Comparison of ENCODE assay signal across 8 cellular contexts in the genomic region with DNA sequence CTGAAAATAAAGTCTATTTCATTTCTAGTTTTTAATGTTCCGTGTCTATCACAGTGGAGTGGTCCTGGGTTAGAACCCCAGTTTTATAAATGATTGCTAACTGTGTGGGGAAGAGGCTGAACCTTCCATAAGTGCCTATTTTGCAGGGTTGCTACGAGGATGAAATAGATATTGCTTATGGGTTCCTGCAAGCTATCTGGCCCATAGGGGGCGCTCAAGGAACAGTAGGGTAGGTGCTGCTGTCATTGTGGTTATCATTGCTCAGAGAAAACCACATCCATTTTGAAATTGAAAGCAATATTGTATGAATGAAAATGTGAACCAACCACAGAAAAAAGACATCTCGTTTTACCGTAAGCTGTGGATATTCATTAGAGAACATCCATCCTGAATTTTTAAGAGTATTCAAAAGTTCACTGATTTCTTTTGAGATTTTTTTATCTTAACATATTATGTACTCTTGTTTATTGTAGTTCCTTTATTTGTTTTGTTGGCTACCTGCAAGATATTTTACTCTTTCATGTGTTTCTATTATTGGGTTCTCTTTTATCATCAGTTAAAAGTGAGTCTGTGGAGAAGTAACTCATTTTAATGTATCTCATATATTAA.
A peak's percentile ranks its signal among the peaks of the same experiment; 100 is the strongest.
DNase-seq lines count a peak whose midpoint lies in the region; ATAC-seq and TF ChIP-seq lines count a peak whose summit lies in the region.

No MANE protein-coding gene starts in this region.

- H3K14ac ChIP-seq in neuronal stem cell (ENCODE audit: low read length), result no peak overlapping the region

- H2AFZ ChIP-seq in DND-41 (ENCODE audit: low read depth, low read length) (no peak overlapping the region), OCI-LY3 (ENCODE audit: low read depth, low read length) (no peak overlapping the region), neuronal stem cell (ENCODE audit: low read length) (no peak overlapping the region)

- H3K36me3 ChIP-seq in DND-41 (ENCODE audit: insufficient read depth, low read length) (no peaks in the 10 kb centered on the region), OCI-LY3 (replicated peaks; ENCODE audit: low read depth, low read length) (no peaks in the 10 kb centered on the region), neuronal stem cell (replicated peaks in 1 of 2; ENCODE audit: control insufficient read depth in 2 of 2, insufficient read depth in 2 of 2, low read length in 2 of 2) (no peaks in the 10 kb centered on the region)

- no peak overlapping the region for H2BK5ac ChIP-seq in neuronal stem cell (ENCODE audit: low read length)

- H3K4me1 ChIP-seq in DND-41 (ENCODE audit: insufficient read depth, low read length) (peaks cover 7% of the 10 kb centered on the region; the same call in 1 of the 2 replicates), OCI-LY3 (ENCODE audit: low read length) (no peaks in the 10 kb centered on the region), neuronal stem cell (ENCODE audit: control insufficient read depth in 2 of 2, insufficient read depth in 1 of 2, low read depth in 1 of 2, low read length in 2 of 2) (no peaks in the 10 kb centered on the region)

- H3K23ac ChIP-seq in neuronal stem cell (ENCODE audit: low read depth, low read length, poor library complexity), result no peak overlapping the region

- no peaks in the 10 kb centered on the region for H3K79me2 ChIP-seq in DND-41 (ENCODE audit: insufficient read depth, low read length)
- no peaks in the 10 kb centered on the region for H3K79me2 ChIP-seq in OCI-LY3 (ENCODE audit: low read length)

- H3K4me3 ChIP-seq in DND-41 (ENCODE audit: low read depth in 1 of 2, low read length in 2 of 2), result no peak overlapping the region
- H3K4me3 ChIP-seq in OCI-LY3 (ENCODE audit: low read length), result no peak overlapping the region
- H3K4me3 ChIP-seq in neuronal stem cell (ENCODE audit: low read length in 2 of 2), result no peak overlapping the region

- peaks cover 16% of the 10 kb centered on the region for H3K27me3 ChIP-seq in DND-41 (ENCODE audit: insufficient read depth, low read length, poor library complexity)
- H3K27me3 ChIP-seq in OCI-LY3 (ENCODE audit: low read depth, low read length), result peaks cover 41% of the 10 kb centered on the region
- H3K27me3 ChIP-seq in neuronal stem cell (ENCODE audit: control insufficient read depth in 3 of 3, insufficient read depth in 3 of 3, low read depth in 1 of 3, low read length in 3 of 3), result no peaks in the 10 kb centered on the region

- no peak overlapping the region for H2BK12ac ChIP-seq in neuronal stem cell (ENCODE audit: low read length)

- no CpG with 5 or more reads among the region's 5 CpGs for WGBS in neuronal stem cell (ENCODE audit: extremely low coverage in 2 of 2, insufficient read length in 2 of 2, insufficient replicate concordance in 1 of 2), 2 donors

- H3K4ac ChIP-seq in neuronal stem cell (ENCODE audit: low read length), result no peak overlapping the region

- DNase-seq in DND-41 (peak; percentile 89), HUDEP-2 (lab: John Stamatoyannopoulos, UW; ENCODE audit: unreplicated experiment in 76 of 76) (peak in 69 of 76 experiments; percentile 2 to 86 (median 48)), activated T-cell treated with anti-CD3 and anti-CD28 coated beads for 1 hour (ENCODE audit: low read depth) (peak; percentile 74), fibroblast of gingiva (ENCODE audit: low read depth) (peak; percentile 19), neuronal stem cell (ENCODE audit: low spot score) (peak; percentile 63), superior temporal gyrus (ENCODE audit: extremely low spot score) (peak; percentile 89)

- peak overlapping the region; percentile 39; the same call in 1 of the 2 replicates for H3K4me2 ChIP-seq in DND-41 (ENCODE audit: insufficient read depth, low read length)
- H3K4me2 ChIP-seq in OCI-LY3 (ENCODE audit: low read length), result peak overlapping the region; percentile 35
- H3K4me2 ChIP-seq in neuronal stem cell (ENCODE audit: insufficient read depth, low read length, poor library complexity, severe bottlenecking), result no peak overlapping the region

- H3K79me1 ChIP-seq in neuronal stem cell (ENCODE audit: low read depth, low read length), result no peaks in the 10 kb centered on the region

- no peak overlapping the region for H4K8ac ChIP-seq in neuronal stem cell (ENCODE audit: low read depth, low read length)

- H2BK15ac ChIP-seq in neuronal stem cell (ENCODE audit: low read length), result no peak overlapping the region

- no peaks in the 10 kb centered on the region for H4K20me1 ChIP-seq in DND-41 (ENCODE audit: insufficient read depth, low read length)
- no peaks in the 10 kb centered on the region for H4K20me1 ChIP-seq in OCI-LY3 (ENCODE audit: insufficient read depth, low read length)

- no peak overlapping the region for H3K18ac ChIP-seq in neuronal stem cell (ENCODE audit: low read length)

- no peaks in the 10 kb centered on the region for H3K9me3 ChIP-seq in DND-41 (ENCODE audit: insufficient read depth, low read length, severe bottlenecking)
- H3K9me3 ChIP-seq in OCI-LY3 (ENCODE audit: insufficient read depth, low read length), result no peaks in the 10 kb centered on the region
- no peaks in the 10 kb centered on the region for H3K9me3 ChIP-seq in neuronal stem cell (replicated peaks in 1 of 2; ENCODE audit: control insufficient read depth in 2 of 2, insufficient read depth in 1 of 2, low read depth in 1 of 2, low read length in 2 of 2)

- H3K27ac ChIP-seq in DND-41 (ENCODE audit: low read length), result no peak overlapping the region
- no peak overlapping the region for H3K27ac ChIP-seq in OCI-LY3 (ENCODE audit: low read length)
- no peak overlapping the region for H3K27ac ChIP-seq in neuronal stem cell (replicated peaks; ENCODE audit: low read length)

- H2AK5ac ChIP-seq in neuronal stem cell (ENCODE audit: low read depth, low read length), result no peak overlapping the region

- peak; percentile 95 for TF ChIP-seq CTCF in DND-41 (IDR thresholded peaks at IDR 0.05; ENCODE audit: borderline replicate concordance, extremely low read depth, low read length, poor library complexity, severe bottlenecking)
- TF ChIP-seq CTCF in OCI-LY3 (IDR thresholded peaks at IDR 0.05; ENCODE audit: low read depth, low read length), result peak; percentile 85

- no peak overlapping the region for H2BK120ac ChIP-seq in neuronal stem cell (ENCODE audit: low read depth, low read length)

- no peak overlapping the region for H4K91ac ChIP-seq in neuronal stem cell (ENCODE audit: low read depth, low read length, poor library complexity)

- ATAC-seq in DND-41 (ENCODE audit: insufficient read depth, low read depth) (peak; percentile 97), GM21529 (IDR thresholded peaks at IDR 0.05; ENCODE audit: unreplicated experiment) (peak; percentile 98)

- H3K9ac ChIP-seq in DND-41 (ENCODE audit: low read depth, low read length) (no peak overlapping the region), OCI-LY3 (ENCODE audit: low read length) (no peak overlapping the region), neuronal stem cell (ENCODE audit: low read depth, low read length, poor library complexity) (no peak overlapping the region)

Comparison
In these comparisons a context has a peak if more than half of its experiments do, and no peak if none do; other contexts are left out.
1. DNase-seq: peak in every context shown above with its lines; median percentile 89 in DND-41; 89 in superior temporal gyrus; 74 in activated T-cell treated with anti-CD3 and anti-CD28 coated beads for 1 hour; 63 in neuronal stem cell; 48 in HUDEP-2; 19 in fibroblast of gingiva.